2 cellular contexts compared by ENCODE assay signal in the genomic region with DNA sequence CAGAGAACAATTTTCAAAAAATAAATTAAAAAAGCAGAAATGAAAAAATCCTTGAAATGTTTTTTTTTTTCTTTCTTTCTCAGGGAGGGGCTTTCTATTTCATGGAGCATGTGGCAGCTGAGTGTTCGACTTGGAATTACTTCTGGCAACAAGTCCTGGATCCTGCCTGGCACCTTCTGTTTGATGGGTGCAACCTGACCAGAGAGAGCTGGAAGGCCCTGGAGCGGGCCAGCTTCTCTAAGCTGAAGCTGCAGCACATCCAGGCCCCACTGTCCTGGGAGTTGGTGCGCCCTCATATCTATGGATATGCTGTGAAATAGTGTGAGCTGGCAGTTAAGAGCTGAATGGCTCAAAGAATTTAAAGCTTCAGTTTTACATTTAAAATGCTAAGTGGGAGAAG.
TF ChIP-seq lines count a peak whose summit lies in the region.

No MANE protein-coding gene starts in this region.

TF ChIP-seq in liver, 16 proteins besides CTCF, POLR2A, EP300 and RAD21:
- TF ChIP-seq FOXA2 (IDR thresholded peaks at IDR 0.05) (no peak), HNF4G (IDR thresholded peaks at IDR 0.05) (no peak), ZBTB33 (IDR thresholded peaks at IDR 0.05) (no peak), SP1 (IDR thresholded peaks at IDR 0.05) (no peak), EGR1 (IDR thresholded peaks at IDR 0.05; ENCODE audit: low read depth in 2 of 2) (no peak), TAF1 (conservative IDR thresholded peaks at IDR 0.05) (no peak)
TF ChIP-seq in liver: peak in this region for 0.

TF ChIP-seq in HepG2, 621 proteins besides CTCF, POLR2A, EP300 and RAD21:
- no peak for TF ChIP-seq CREM (IDR thresholded peaks at IDR 0.05)
- TF ChIP-seq CREM (CRISPR knock-in tag; IDR thresholded peaks at IDR 0.05) = no peak
- TF ChIP-seq RELA (CRISPR knock-in tag; IDR thresholded peaks at IDR 0.05) = no peak
- no peak for TF ChIP-seq ZNF292 (CRISPR knock-in tag; IDR thresholded peaks at IDR 0.05; ENCODE audit: borderline replicate concordance, low read depth)
- no peak for TF ChIP-seq ZNF562 (CRISPR knock-in tag; IDR thresholded peaks at IDR 0.05; ENCODE audit: borderline replicate concordance)
- TF ChIP-seq, protein P1, sequence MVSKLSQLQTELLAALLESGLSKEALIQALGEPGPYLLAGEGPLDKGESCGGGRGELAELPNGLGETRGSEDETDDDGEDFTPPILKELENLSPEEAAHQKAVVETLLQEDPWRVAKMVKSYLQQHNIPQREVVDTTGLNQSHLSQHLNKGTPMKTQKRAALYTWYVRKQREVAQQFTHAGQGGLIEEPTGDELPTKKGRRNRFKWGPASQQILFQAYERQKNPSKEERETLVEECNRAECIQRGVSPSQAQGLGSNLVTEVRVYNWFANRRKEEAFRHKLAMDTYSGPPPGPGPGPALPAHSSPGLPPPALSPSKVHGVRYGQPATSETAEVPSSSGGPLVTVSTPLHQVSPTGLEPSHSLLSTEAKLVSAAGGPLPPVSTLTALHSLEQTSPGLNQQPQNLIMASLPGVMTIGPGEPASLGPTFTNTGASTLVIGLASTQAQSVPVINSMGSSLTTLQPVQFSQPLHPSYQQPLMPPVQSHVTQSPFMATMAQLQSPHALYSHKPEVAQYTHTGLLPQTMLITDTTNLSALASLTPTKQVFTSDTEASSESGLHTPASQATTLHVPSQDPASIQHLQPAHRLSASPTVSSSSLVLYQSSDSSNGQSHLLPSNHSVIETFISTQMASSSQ (IDR thresholded peaks at IDR 0.05; ENCODE audit: low read depth) = no peak
- TF ChIP-seq, protein P1 (CRISPR knock-in tag; IDR thresholded peaks at IDR 0.05; ENCODE audit: borderline replicate concordance) = no peak
- TF ChIP-seq ZNF782 (CRISPR knock-in tag; IDR thresholded peaks at IDR 0.05; ENCODE audit: borderline replicate concordance) = no peak
- no peak for TF ChIP-seq CBFB (CRISPR knock-in tag; IDR thresholded peaks at IDR 0.05)
- no peak for TF ChIP-seq KAT8 (CRISPR knock-in tag; IDR thresholded peaks at IDR 0.05)
- TF ChIP-seq KIAA2018 (CRISPR knock-in tag; IDR thresholded peaks at IDR 0.05; ENCODE audit: borderline replicate concordance) = no peak
- TF ChIP-seq, protein P2, sequence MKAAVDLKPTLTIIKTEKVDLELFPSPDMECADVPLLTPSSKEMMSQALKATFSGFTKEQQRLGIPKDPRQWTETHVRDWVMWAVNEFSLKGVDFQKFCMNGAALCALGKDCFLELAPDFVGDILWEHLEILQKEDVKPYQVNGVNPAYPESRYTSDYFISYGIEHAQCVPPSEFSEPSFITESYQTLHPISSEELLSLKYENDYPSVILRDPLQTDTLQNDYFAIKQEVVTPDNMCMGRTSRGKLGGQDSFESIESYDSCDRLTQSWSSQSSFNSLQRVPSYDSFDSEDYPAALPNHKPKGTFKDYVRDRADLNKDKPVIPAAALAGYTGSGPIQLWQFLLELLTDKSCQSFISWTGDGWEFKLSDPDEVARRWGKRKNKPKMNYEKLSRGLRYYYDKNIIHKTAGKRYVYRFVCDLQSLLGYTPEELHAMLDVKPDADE (CRISPR knock-in tag; IDR thresholded peaks at IDR 0.05) = no peak
- TF ChIP-seq CCAR2 (optimal IDR thresholded peaks at IDR 0.05; ENCODE audit: low read depth, low read length) = no peak
- TF ChIP-seq, protein P3, sequence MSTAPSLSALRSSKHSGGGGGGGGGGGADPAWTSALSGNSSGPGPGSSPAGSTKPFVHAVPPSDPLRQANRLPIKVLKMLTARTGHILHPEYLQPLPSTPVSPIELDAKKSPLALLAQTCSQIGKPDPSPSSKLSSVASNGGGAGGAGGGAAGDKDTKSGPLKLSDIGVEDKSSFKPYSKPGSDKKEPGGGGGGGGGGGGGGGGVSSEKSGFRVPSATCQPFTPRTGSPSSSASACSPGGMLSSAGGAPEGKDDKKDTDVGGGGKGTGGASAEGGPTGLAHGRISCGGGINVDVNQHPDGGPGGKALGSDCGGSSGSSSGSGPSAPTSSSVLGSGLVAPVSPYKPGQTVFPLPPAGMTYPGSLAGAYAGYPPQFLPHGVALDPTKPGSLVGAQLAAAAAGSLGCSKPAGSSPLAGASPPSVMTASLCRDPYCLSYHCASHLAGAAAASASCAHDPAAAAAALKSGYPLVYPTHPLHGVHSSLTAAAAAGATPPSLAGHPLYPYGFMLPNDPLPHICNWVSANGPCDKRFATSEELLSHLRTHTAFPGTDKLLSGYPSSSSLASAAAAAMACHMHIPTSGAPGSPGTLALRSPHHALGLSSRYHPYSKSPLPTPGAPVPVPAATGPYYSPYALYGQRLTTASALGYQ (CRISPR knock-in tag; IDR thresholded peaks at IDR 0.05) = no peak
- TF ChIP-seq AKAP8 (CRISPR knock-in tag; IDR thresholded peaks at IDR 0.05) = no peak
- TF ChIP-seq ZKSCAN8 (CRISPR knock-in tag; IDR thresholded peaks at IDR 0.05; ENCODE audit: borderline replicate concordance) = no peak
- no peak for TF ChIP-seq SIN3A (IDR thresholded peaks at IDR 0.05; ENCODE audit: borderline replicate concordance, low read depth, low read length)
- TF ChIP-seq, protein P4, sequence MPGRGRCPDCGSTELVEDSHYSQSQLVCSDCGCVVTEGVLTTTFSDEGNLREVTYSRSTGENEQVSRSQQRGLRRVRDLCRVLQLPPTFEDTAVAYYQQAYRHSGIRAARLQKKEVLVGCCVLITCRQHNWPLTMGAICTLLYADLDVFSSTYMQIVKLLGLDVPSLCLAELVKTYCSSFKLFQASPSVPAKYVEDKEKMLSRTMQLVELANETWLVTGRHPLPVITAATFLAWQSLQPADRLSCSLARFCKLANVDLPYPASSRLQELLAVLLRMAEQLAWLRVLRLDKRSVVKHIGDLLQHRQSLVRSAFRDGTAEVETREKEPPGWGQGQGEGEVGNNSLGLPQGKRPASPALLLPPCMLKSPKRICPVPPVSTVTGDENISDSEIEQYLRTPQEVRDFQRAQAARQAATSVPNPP (CRISPR knock-in tag; IDR thresholded peaks at IDR 0.05) = no peak
- TF ChIP-seq ARNTL (CRISPR knock-in tag; IDR thresholded peaks at IDR 0.05) = no peak
- TF ChIP-seq, protein P5, sequence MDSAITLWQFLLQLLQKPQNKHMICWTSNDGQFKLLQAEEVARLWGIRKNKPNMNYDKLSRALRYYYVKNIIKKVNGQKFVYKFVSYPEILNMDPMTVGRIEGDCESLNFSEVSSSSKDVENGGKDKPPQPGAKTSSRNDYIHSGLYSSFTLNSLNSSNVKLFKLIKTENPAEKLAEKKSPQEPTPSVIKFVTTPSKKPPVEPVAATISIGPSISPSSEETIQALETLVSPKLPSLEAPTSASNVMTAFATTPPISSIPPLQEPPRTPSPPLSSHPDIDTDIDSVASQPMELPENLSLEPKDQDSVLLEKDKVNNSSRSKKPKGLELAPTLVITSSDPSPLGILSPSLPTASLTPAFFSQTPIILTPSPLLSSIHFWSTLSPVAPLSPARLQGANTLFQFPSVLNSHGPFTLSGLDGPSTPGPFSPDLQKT (CRISPR knock-in tag; IDR thresholded peaks at IDR 0.05; ENCODE audit: borderline replicate concordance) = no peak
- TF ChIP-seq KLF6 (CRISPR knock-in tag; IDR thresholded peaks at IDR 0.05) = no peak
- no peak for TF ChIP-seq ZNF232 (CRISPR knock-in tag; IDR thresholded peaks at IDR 0.05; ENCODE audit: borderline replicate concordance)
